Comparison of ENCODE assay signal across 8 cellular contexts in the genomic region with DNA sequence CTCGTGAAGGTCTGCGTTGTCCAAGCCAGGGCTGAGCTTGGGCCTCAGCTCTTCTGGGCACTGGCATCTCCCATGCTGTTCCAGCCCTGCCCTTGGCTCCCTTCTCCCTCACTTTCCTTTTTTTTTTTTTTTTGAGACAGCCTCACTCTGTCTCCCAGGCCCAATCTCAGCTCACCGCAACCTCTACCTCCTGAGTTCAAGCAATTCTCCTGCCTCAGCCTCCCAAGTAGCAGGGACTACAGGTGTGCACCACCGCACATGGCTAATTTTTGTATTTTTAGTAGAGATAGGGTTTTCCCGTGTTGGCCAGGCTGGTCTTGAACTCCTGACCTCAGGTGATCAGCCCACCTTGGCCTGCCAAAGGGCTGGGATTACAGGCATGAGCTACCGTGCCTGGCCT. TPM values are rescaled to one million over a fixed set of nuclear protein-coding genes. Genes with fewer than 3 reads are reported as not detected.
"Had no signal": no experiment of that assay in that cellular context is flagged by ENCODE, and none has a peak within 500 bp of the region (broad histone marks: within the 10 kb centered on the region; RNA-seq: fewer than 3 reads in every experiment).

No MANE protein-coding gene starts in this region.

RNA-seq across cellular contexts. Expression of a gene that starts 9.3 kb away (rescaled TPM):
- total RNA-seq: bronchial epithelial cell, frontal cortex, hepatocyte, kidney epithelial cell, osteoblast, renal cortical epithelial cell, smooth muscle cell had no signal
- polyA plus RNA-seq: immature natural killer cell had no signal
